In the genomic region with DNA sequence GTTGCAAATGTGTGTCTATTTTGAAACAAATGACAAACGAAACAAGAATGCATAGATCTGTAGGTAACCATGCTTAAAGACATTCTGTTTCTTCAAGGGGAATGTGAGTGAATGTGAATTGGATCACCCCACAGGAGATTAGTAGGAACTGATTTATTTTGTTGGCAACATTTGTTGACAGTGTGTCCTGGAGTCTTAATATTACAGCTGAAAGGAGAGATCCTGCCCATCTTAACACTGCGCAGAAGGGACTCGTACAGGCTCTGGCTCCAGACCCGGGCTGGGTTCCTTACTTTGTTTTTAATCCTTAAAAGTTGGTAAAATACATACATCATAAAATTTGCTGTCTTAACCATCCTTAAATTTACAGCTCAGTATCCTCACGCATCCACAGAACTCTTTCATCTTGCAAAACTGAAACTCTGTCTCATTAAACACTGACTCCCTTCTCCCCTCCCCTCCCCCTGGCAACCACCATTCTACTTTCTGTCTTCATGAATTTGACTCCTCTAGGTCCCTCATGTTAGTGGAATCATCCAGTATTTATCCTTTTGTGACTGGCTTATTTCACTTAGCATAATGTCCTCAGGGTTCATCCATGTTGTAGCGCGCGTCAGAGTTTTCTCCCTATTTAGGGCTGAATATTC, we compare ENCODE assay signal across 12 cellular contexts.
DNase-seq lines count a peak whose midpoint lies in the region; ATAC-seq and TF ChIP-seq lines count a peak whose summit lies in the region.
"Had no signal": no experiment of that assay in that cellular context is flagged by ENCODE, and none has a peak within 500 bp of the region (broad histone marks: within the 10 kb centered on the region; RNA-seq: fewer than 3 reads in every experiment).

No MANE protein-coding gene starts in this region.

- peaks cover 20% of the 10 kb centered on the region for H3K4me1 Mint-ChIP-seq in MCF 10A (ENCODE audit: insufficient read depth, unreplicated experiment)
- H3K4me1 Mint-ChIP-seq in stimulated activated naive CD8-positive, alpha-beta T cell treated with anti-CD3 and anti-CD28 coated beads, Interleukin-15, amount 100 ng/mL, for 72 hours: peaks cover 79% of the 10 kb centered on the region

- peak; percentile 45 for DNase-seq in MCF 10A (ENCODE audit: unreplicated experiment)
- DNase-seq in mammary epithelial cell: no peak
- no peak for DNase-seq in SK-N-MC (ENCODE audit: low read depth, low spot score)
- peak; percentile 37 for DNase-seq in fibroblast of peridontal ligament (ENCODE audit: extremely low read depth)
- DNase-seq in stimulated activated naive CD8-positive, alpha-beta T cell treated with anti-CD3 and anti-CD28 coated beads, Interleukin-15, amount 100 ng/mL, for 72 hours: no peak
- no peak for DNase-seq in HAP-1 (ENCODE audit: low spot score in 2 of 2)
- no peak for DNase-seq in foreskin melanocyte
- DNase-seq: lower lobe of right lung; stimulated activated CD4-positive, alpha-beta T cell treated with anti-CD3 and anti-CD28 coated beads, Interleukin-2, amount 100 ng/mL, for 24 hours had no signal

- POLR2A ChIA-PET in MCF 10A (lab: Yijun Ruan, JAX): interaction anchor here (0.6 to 1.6 kb wide), 3 partner anchors 10 to 156 kb away, joined by 3 to 6 read pairs (median 3); no protein-coding TSS in a partner anchor

- H3K79me2 ChIP-seq in mammary epithelial cell (ENCODE audit: insufficient read depth, low read length): peaks cover 99% of the 10 kb centered on the region

- H3K36me3 ChIP-seq in mammary epithelial cell (ENCODE audit: insufficient read depth, low read length): peaks cover 2% of the 10 kb centered on the region
- H3K36me3 ChIP-seq in SK-N-MC (ENCODE audit: insufficient read depth, low read length): no peaks in the 10 kb centered on the region
- H3K36me3 ChIP-seq in HAP-1 (replicated peaks): no peaks in the 10 kb centered on the region
- H3K36me3 ChIP-seq: lower lobe of right lung had no signal

- H3K27me3 Mint-ChIP-seq in MCF 10A (ENCODE audit: insufficient read depth, unreplicated experiment): no peaks in the 10 kb centered on the region
- no peaks in the 10 kb centered on the region for H3K27me3 Mint-ChIP-seq in stimulated activated naive CD8-positive, alpha-beta T cell treated with anti-CD3 and anti-CD28 coated beads, Interleukin-15, amount 100 ng/mL, for 72 hours

- no peaks in the 10 kb centered on the region for H3K9me3 Mint-ChIP-seq in MCF 10A (ENCODE audit: unreplicated experiment)
- H3K9me3 Mint-ChIP-seq in stimulated activated naive CD8-positive, alpha-beta T cell treated with anti-CD3 and anti-CD28 coated beads, Interleukin-15, amount 100 ng/mL, for 72 hours: no peaks in the 10 kb centered on the region
- H3K9me3 Mint-ChIP-seq: stimulated activated effector memory CD8-positive, alpha-beta T cell treated with anti-CD3 and anti-CD28 coated beads, Interleukin-12 subunit alpha, Interleukin-12 subunit beta, amount 100 ng/mL, for 72 hours had no signal

- TF ChIP-seq CTCF in MCF 10A (IDR thresholded peaks at IDR 0.05; ENCODE audit: unreplicated experiment) (no peak), mammary epithelial cell (conservative IDR thresholded peaks at IDR 0.05 in 1 of 2, IDR thresholded peaks at IDR 0.05 in 1 of 2; ENCODE audit: extremely low read depth in 1 of 2, insufficient read depth in 1 of 2, low read depth in 1 of 2, low read length in 2 of 2) (no peak)

- peak overlapping the region; percentile 9 for H3K27ac Mint-ChIP-seq in MCF 10A (ENCODE audit: low read depth, unreplicated experiment)
- H3K27ac Mint-ChIP-seq in stimulated activated naive CD8-positive, alpha-beta T cell treated with anti-CD3 and anti-CD28 coated beads, Interleukin-15, amount 100 ng/mL, for 72 hours: no peak overlapping the region
- H3K27ac Mint-ChIP-seq: stimulated activated effector memory CD8-positive, alpha-beta T cell treated with anti-CD3 and anti-CD28 coated beads, Interleukin-12 subunit alpha, Interleukin-12 subunit beta, amount 100 ng/mL, for 72 hours had no signal

- CTCF ChIA-PET in MCF 10A (lab: Yijun Ruan, JAX) (interaction anchor here (0.6 to 1.0 kb wide), 3 partner anchors 12 to 35 kb away, joined by 3 read pairs; no protein-coding TSS in a partner anchor), mammary epithelial cell (lab: Charles Lee; ENCODE audit: low non-redundant PET) (no interaction called here)

- no peaks in the 10 kb centered on the region for H3K9me3 ChIP-seq in mammary epithelial cell (replicated peaks; ENCODE audit: insufficient read depth, low read length)
- H3K9me3 ChIP-seq in SK-N-MC (ENCODE audit: low read depth, low read length): no peaks in the 10 kb centered on the region
- no peaks in the 10 kb centered on the region for H3K9me3 ChIP-seq in HAP-1
- H3K9me3 ChIP-seq: lower lobe of right lung had no signal

- dilution Hi-C loops in mammary epithelial cell (cut with HindIII; ENCODE audit: low sequenced_read_pairs): no loop called here

- intact Hi-C loops in MCF 10A (cut with micrococcal nuclease): no loop called here
- intact Hi-C loops in mammary epithelial cell (cut with micrococcal nuclease): no loop called here

- peaks cover 18% of the 10 kb centered on the region for H3K36me3 Mint-ChIP-seq in MCF 10A (ENCODE audit: insufficient read depth, unreplicated experiment)

- H3K4me3 ChIP-seq in mammary epithelial cell (replicated peaks in 1 of 3; ENCODE audit: insufficient read depth in 1 of 3, low read depth in 2 of 3, low read length in 3 of 3): no peak overlapping the region
- H3K4me3 ChIP-seq in SK-N-MC: peak overlapping the region; percentile 40; the same call in 1 of the 2 replicates
- no peak overlapping the region for H3K4me3 ChIP-seq in HAP-1
- H3K4me3 ChIP-seq: lower lobe of right lung had no signal

- H3K4me1 ChIP-seq in mammary epithelial cell (ENCODE audit: insufficient read depth, low read length): no peaks in the 10 kb centered on the region
- peaks cover 13% of the 10 kb centered on the region for H3K4me1 ChIP-seq in HAP-1
- H3K4me1 ChIP-seq: parathyroid adenoma had no signal

- H3K27ac ChIP-seq in mammary epithelial cell (ENCODE audit: insufficient read depth, low read depth, low read length) (no peak overlapping the region), SK-N-MC (no peak overlapping the region)
- H3K27ac ChIP-seq: lower lobe of right lung, parathyroid adenoma had no signal

- WGBS in mammary epithelial cell (ENCODE audit: low coverage, missing lambda C conversion rate): 93% methylated on average over 8 of the region's 8 CpGs

- H3K4me2 ChIP-seq in mammary epithelial cell (ENCODE audit: insufficient read depth, low read depth, low read length): no peak overlapping the region

- ATAC-seq in stimulated activated naive CD8-positive, alpha-beta T cell treated with anti-CD3 and anti-CD28 coated beads, Interleukin-15, amount 100 ng/mL, for 72 hours: peak; percentile 68
- ATAC-seq in HG02973 (IDR thresholded peaks at IDR 0.05; ENCODE audit: unreplicated experiment): no peak
- ATAC-seq: stimulated activated effector memory CD8-positive, alpha-beta T cell treated with anti-CD3 and anti-CD28 coated beads, Interleukin-12 subunit alpha, Interleukin-12 subunit beta, amount 100 ng/mL, for 72 hours had no signal

- BruUV-seq in MCF 10A (replicated peaks; lab: Mats Ljungman, UMichigan): no TSS peak
- BruUV-seq in mammary epithelial cell (replicated peaks; lab: Mats Ljungman, UMichigan): no TSS peak

- H3K4me3 Mint-ChIP-seq in MCF 10A (ENCODE audit: unreplicated experiment): no peak overlapping the region
- no peak overlapping the region for H3K4me3 Mint-ChIP-seq in stimulated activated naive CD8-positive, alpha-beta T cell treated with anti-CD3 and anti-CD28 coated beads, Interleukin-15, amount 100 ng/mL, for 72 hours
- H3K4me3 Mint-ChIP-seq: stimulated activated effector memory CD8-positive, alpha-beta T cell treated with anti-CD3 and anti-CD28 coated beads, Interleukin-12 subunit alpha, Interleukin-12 subunit beta, amount 100 ng/mL, for 72 hours had no signal

- no peaks in the 10 kb centered on the region for H3K27me3 ChIP-seq in mammary epithelial cell (ENCODE audit: insufficient read depth, low read length)
- H3K27me3 ChIP-seq in HAP-1 (ENCODE audit: low read depth): no peaks in the 10 kb centered on the region

- no peaks in the 10 kb centered on the region for H4K20me1 ChIP-seq in mammary epithelial cell (ENCODE audit: insufficient read depth, low read length)

- H2AFZ ChIP-seq in mammary epithelial cell (ENCODE audit: low read depth, low read length): no peak overlapping the region
- H2AFZ ChIP-seq: parathyroid adenoma had no signal

- H3K9ac ChIP-seq in mammary epithelial cell (ENCODE audit: insufficient read depth, low read length) (no peak overlapping the region), SK-N-MC (ENCODE audit: insufficient read length) (no peak overlapping the region)
- H3K9ac ChIP-seq: parathyroid adenoma had no signal

- in situ Hi-C loops in mammary epithelial cell (cut with MboI; ENCODE audit: low sequenced_read_pairs in 2 of 2): no loop called here
- in situ Hi-C loops in HAP-1 (cut with MboI; ENCODE audit: low sequenced_read_pairs): no loop called here

Comparison
In these comparisons a context has a peak if more than half of its experiments do, and no peak if none do; other contexts are left out.
1. DNase-seq: peak in MCF 10A (single experiment) and fibroblast of peridontal ligament (single experiment); none in mammary epithelial cell (single experiment), SK-N-MC (single experiment), stimulated activated naive CD8-positive, alpha-beta T cell treated with anti-CD3 and anti-CD28 coated beads, Interleukin-15, amount 100 ng/mL, for 72 hours (0 of 2), HAP-1 (0 of 2) and foreskin melanocyte (single experiment).